10 cellular contexts compared by ENCODE assay signal in the genomic region with DNA sequence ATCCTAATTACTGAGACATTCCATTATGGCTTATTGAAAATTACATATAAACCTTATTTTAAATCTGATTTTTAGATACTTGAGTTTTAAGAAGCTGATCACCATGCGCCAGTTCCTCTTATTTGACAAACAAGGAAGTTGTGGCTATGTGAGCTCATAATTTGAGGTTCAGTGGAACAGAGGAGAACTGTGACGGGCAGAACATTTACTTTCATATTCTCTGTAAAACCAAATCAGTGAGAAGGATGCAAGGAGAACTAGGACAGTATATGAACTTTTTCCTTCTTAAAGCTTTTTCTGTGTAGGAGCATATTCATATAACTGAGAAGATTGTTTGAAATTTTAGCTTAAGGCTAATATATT. TPM values are rescaled to one million over a fixed set of nuclear protein-coding genes. Genes with fewer than 3 reads are reported as not detected.
A peak's percentile ranks its signal among the peaks of the same experiment; 100 is the strongest.
DNase-seq lines count a peak whose midpoint lies in the region; ATAC-seq, FAIRE-seq and TF ChIP-seq lines count a peak whose summit lies in the region.
"Had no signal": no experiment of that assay in that cellular context is flagged by ENCODE, and none has a peak within 500 bp of the region (broad histone marks: within the 10 kb centered on the region; RNA-seq: fewer than 3 reads in every experiment).

No MANE protein-coding gene starts in this region.

- H3K4me1 ChIP-seq in SJCRH30 (no peaks in the 10 kb centered on the region; the same call in 1 of the 2 replicates), tibial nerve (peaks cover 0 to 32% (median 13%) of the 10 kb centered on the region in 4 donors)

- H3K4me3 ChIP-seq in SJCRH30 (no peak overlapping the region), tibial nerve (no peak overlapping the region)

- TF ChIP-seq EP300 in tibial nerve (IDR thresholded peaks at IDR 0.05): no peak

- DNase-seq in GM12892 (ENCODE audit: insufficient read length) (no peak), SJCRH30 (no peak), tibial nerve (ENCODE audit: low spot score in 2 of 2) (no peak)
- no peak for DNase-seq in stimulated activated naive CD8-positive, alpha-beta T cell treated with anti-CD3 and anti-CD28 coated beads, Interleukin-15, Interleukin-2, amounts not matched to agents 100 U/mL and 50 U/mL, for 24 hours
- no peak for DNase-seq in stimulated activated CD4-positive, alpha-beta T cell treated with anti-CD3 and anti-CD28 coated beads, Interleukin-2, amount 100 ng/mL, for 24 hours
- DNase-seq: IMR-90 had no signal

- no peaks in the 10 kb centered on the region; the same call in 1 of the 2 replicates for H3K36me3 ChIP-seq in SJCRH30
- no peaks in the 10 kb centered on the region for H3K36me3 ChIP-seq in tibial nerve

- TF ChIP-seq CTCF in tibial nerve (IDR thresholded peaks at IDR 0.05): no peak

- H3K27me3 ChIP-seq in SJCRH30: no peaks in the 10 kb centered on the region
- no peaks in the 10 kb centered on the region for H3K27me3 ChIP-seq in tibial nerve

- peak overlapping the region; percentile 86 for H3K27ac Mint-ChIP-seq in activated T-helper 17 cell treated with anti-CD3 and anti-CD28 coated beads, Interleukin-2, amount 50 U/mL, for 72 hours

- TF ChIP-seq POLR2A in GM12892 (IDR thresholded peaks at IDR 0.05; ENCODE audit: low read depth, low read length) (no peak), tibial nerve (IDR thresholded peaks at IDR 0.05) (no peak)

- H3K27ac ChIP-seq in SJCRH30 (no peak overlapping the region), tibial nerve (peak overlapping the region in 2 of 4 donors; percentile 2 to 66)

- FAIRE-seq in GM12892 (lab: Jason Lieb, UNC): peak; percentile 63
- FAIRE-seq: endothelial cell of umbilical vein had no signal

- H3K4me1 Mint-ChIP-seq in activated T-helper 17 cell treated with anti-CD3 and anti-CD28 coated beads, Interleukin-2, amount 50 U/mL, for 72 hours: peaks cover 39% of the 10 kb centered on the region

- no peaks in the 10 kb centered on the region for H3K36me3 Mint-ChIP-seq in activated T-helper 17 cell treated with anti-CD3 and anti-CD28 coated beads, Interleukin-2, amount 50 U/mL, for 72 hours (ENCODE audit: low read depth)

- no peaks in the 10 kb centered on the region for H3K27me3 Mint-ChIP-seq in activated T-helper 17 cell treated with anti-CD3 and anti-CD28 coated beads, Interleukin-2, amount 50 U/mL, for 72 hours

- H3K9me3 Mint-ChIP-seq in activated T-helper 17 cell treated with anti-CD3 and anti-CD28 coated beads, Interleukin-2, amount 50 U/mL, for 72 hours: no peaks in the 10 kb centered on the region

- H3K9me3 ChIP-seq in SJCRH30 (replicated peaks) (no peaks in the 10 kb centered on the region), tibial nerve (no peaks in the 10 kb centered on the region)

- ATAC-seq in GM19467 (IDR thresholded peaks at IDR 0.05; ENCODE audit: unreplicated experiment) (peak; percentile 69), HG03460 (IDR thresholded peaks at IDR 0.05; ENCODE audit: unreplicated experiment) (peak; percentile 76)
- peak; percentile 71 for ATAC-seq in activated T-helper 17 cell treated with anti-CD3 and anti-CD28 coated beads, Interleukin-2, amount 50 U/mL, for 72 hours (replicated peaks)
- peak; percentile 75 for ATAC-seq in stimulated activated naive CD8-positive, alpha-beta T cell treated with anti-CD3 and anti-CD28 coated beads, Interleukin-15, Interleukin-2, amounts not matched to agents 100 U/mL and 50 U/mL, for 24 hours

- 71 to 75% methylated on average over 2 of the region's 2 CpGs for WGBS in tibial nerve, 2 donors

- H3K4me3 Mint-ChIP-seq in activated T-helper 17 cell treated with anti-CD3 and anti-CD28 coated beads, Interleukin-2, amount 50 U/mL, for 72 hours: peak overlapping the region; percentile 79

RNA-seq across cellular contexts. Expression of a gene that starts 25.3 kb away (rescaled TPM):
- polyA plus RNA-seq in GM12892 (2012; ENCODE audit: missing spikeins): 18.7 TPM
- total RNA-seq in activated T-helper 17 cell treated with anti-CD3 and anti-CD28 coated beads, Interleukin-2, amount 50 U/mL, for 72 hours: 10 to 100 TPM; 38.4 to 39.6 TPM
- total RNA-seq in SJCRH30 (2014; rRNA removed; shearing (Covaris generic)): 25.7 and 33.7 TPM in 2 replicates
- total RNA-seq in tibial nerve: 10 to 100 TPM; 20.1 to 26.2 (median 21.8) TPM
